ENCODE assay signal across 8 cellular contexts in the genomic region with DNA sequence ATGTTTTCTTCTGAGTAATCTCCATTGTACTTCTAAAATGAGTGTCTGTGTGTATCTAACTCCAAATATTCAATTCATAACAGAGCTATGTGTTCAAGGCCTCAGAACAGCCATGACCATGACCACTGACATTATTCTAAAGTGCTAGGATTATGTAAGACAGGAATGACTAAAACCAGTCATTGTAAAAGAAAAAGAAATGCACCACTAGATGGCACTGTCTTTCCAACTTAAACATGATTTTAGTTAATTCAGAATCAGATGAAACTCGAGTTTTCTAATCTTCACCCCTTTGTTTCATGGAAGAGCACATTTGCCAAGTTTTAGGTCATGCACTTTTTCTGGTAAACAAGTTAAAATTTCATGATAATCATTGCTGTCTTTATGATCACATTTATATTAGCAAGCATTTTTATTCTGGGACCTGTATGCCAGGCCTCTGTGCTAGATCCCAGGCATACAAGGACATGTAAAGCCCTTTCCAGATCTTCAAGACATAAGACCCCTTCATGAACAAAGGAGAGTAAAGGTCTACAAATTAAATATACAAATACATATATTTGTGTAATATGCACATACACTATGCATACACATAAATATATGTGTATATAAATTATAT. TPM values are rescaled to one million over a fixed set of nuclear protein-coding genes. Genes with fewer than 3 reads are reported as not detected.
DNase-seq lines count a peak whose midpoint lies in the region; ATAC-seq lines count a peak whose summit lies in the region.

No MANE protein-coding gene starts in this region.

- no peak overlapping the region for H3K27ac Mint-ChIP-seq in activated naive CD4-positive, alpha-beta T cell treated with anti-CD3 and anti-CD28 coated beads, Interleukin-2, amount 50 U/mL, for 72 hours
- H3K27ac Mint-ChIP-seq in activated naive CD4-positive, alpha-beta T cell treated with anti-CD3 and anti-CD28 coated beads, Interleukin-2, amount 10 ng/mL, durations not matched to agents 7 days and 5 days: no peak overlapping the region

- no peaks in the 10 kb centered on the region for H3K9me3 Mint-ChIP-seq in activated naive CD4-positive, alpha-beta T cell treated with anti-CD3 and anti-CD28 coated beads, Interleukin-2, amount 50 U/mL, for 72 hours
- no peaks in the 10 kb centered on the region for H3K9me3 Mint-ChIP-seq in activated naive CD4-positive, alpha-beta T cell treated with anti-CD3 and anti-CD28 coated beads, Interleukin-2, amount 10 ng/mL, durations not matched to agents 7 days and 5 days

- no peaks in the 10 kb centered on the region for H3K79me1 ChIP-seq in mesendoderm (ENCODE audit: low read length)

- no peak overlapping the region for H3K4ac ChIP-seq in mesendoderm (ENCODE audit: low read depth, low read length)

- H3K79me2 ChIP-seq in mesendoderm (ENCODE audit: control insufficient read depth, insufficient read depth, low read length): no peaks in the 10 kb centered on the region

- H3K4me3 ChIP-seq in mesendoderm (ENCODE audit: low read length): no peak overlapping the region

- no CpG with 5 or more reads among the region's 1 CpG for whole genome bisulfite sequencing in mesendoderm (ENCODE audit: extremely low coverage, insufficient coverage, low lambda C conversion rate)

- no peaks in the 10 kb centered on the region for H3K36me3 Mint-ChIP-seq in activated naive CD4-positive, alpha-beta T cell treated with anti-CD3 and anti-CD28 coated beads, Interleukin-2, amount 50 U/mL, for 72 hours
- H3K36me3 Mint-ChIP-seq in activated naive CD4-positive, alpha-beta T cell treated with anti-CD3 and anti-CD28 coated beads, Interleukin-2, amount 10 ng/mL, durations not matched to agents 7 days and 5 days: no peaks in the 10 kb centered on the region

- no peaks in the 10 kb centered on the region for H3K36me3 ChIP-seq in mesendoderm (ENCODE audit: control insufficient read depth, insufficient read depth, low read length)

- H3K9ac ChIP-seq in mesendoderm (ENCODE audit: low read length): no peak overlapping the region

- no peak overlapping the region for H3K4me3 Mint-ChIP-seq in activated naive CD4-positive, alpha-beta T cell treated with anti-CD3 and anti-CD28 coated beads, Interleukin-2, amount 10 ng/mL, durations not matched to agents 7 days and 5 days

- H3K23ac ChIP-seq in mesendoderm (ENCODE audit: low read length): no peak overlapping the region

- no peak overlapping the region for H3K56ac ChIP-seq in mesendoderm (ENCODE audit: low read length)

- H2BK120ac ChIP-seq in mesendoderm (ENCODE audit: low read depth, low read length): no peak overlapping the region

- H2BK5ac ChIP-seq in mesendoderm (ENCODE audit: low read length): no peak overlapping the region

- H2BK15ac ChIP-seq in mesendoderm (replicated peaks; ENCODE audit: low read depth): no peak overlapping the region

- H3K27me3 Mint-ChIP-seq in activated naive CD4-positive, alpha-beta T cell treated with anti-CD3 and anti-CD28 coated beads, Interleukin-2, amount 10 ng/mL, durations not matched to agents 7 days and 5 days: peaks cover 9% of the 10 kb centered on the region

- no peak overlapping the region for H3K27ac ChIP-seq in mesendoderm (ENCODE audit: low read depth, low read length)

- no peak overlapping the region for H2AK5ac ChIP-seq in mesendoderm (ENCODE audit: low read length)

- H3K18ac ChIP-seq in mesendoderm (ENCODE audit: low read length): no peak overlapping the region

- H4K5ac ChIP-seq in mesendoderm (ENCODE audit: low read length): no peak overlapping the region

- H3K4me2 ChIP-seq in mesendoderm (ENCODE audit: low read length): no peak overlapping the region

- H3K27me3 ChIP-seq in mesendoderm (ENCODE audit: insufficient read depth, low read length, poor library complexity): no peaks in the 10 kb centered on the region

- H3K4me1 ChIP-seq in mesendoderm (ENCODE audit: control insufficient read depth, low read depth, low read length): no peaks in the 10 kb centered on the region

- peak; percentile 84 to 91 for ATAC-seq in activated naive CD4-positive, alpha-beta T cell treated with anti-CD3 and anti-CD28 coated beads, Interleukin-2, amount 50 U/mL, for 72 hours
- ATAC-seq in HG03442 (IDR thresholded peaks at IDR 0.05; ENCODE audit: unreplicated experiment) (peak; percentile 69), HG02840 (IDR thresholded peaks at IDR 0.05; ENCODE audit: low FRiP score, unreplicated experiment) (no peak), GM19023 (IDR thresholded peaks at IDR 0.05; ENCODE audit: unreplicated experiment) (no peak)

- H4K8ac ChIP-seq in mesendoderm (ENCODE audit: low read depth, low read length): no peak overlapping the region

- H3K4me1 Mint-ChIP-seq in activated naive CD4-positive, alpha-beta T cell treated with anti-CD3 and anti-CD28 coated beads, Interleukin-2, amount 10 ng/mL, durations not matched to agents 7 days and 5 days: peaks cover 4% of the 10 kb centered on the region

- CTCF ChIA-PET in activated naive CD4-positive, alpha-beta T cell treated with anti-CD3 and anti-CD28 coated beads, Interleukin-2, amount 10 ng/mL, durations not matched to agents 7 days and 5 days (lab: Charles Lee): interaction anchor here (0.6 to 2.1 kb wide), 6 partner anchors 10 to 413 kb away, joined by 3 to 11 read pairs (median 4); no protein-coding TSS in a partner anchor

- peak in 1 of 2 donors; percentile 18 for DNase-seq in activated naive CD4-positive, alpha-beta T cell treated with anti-CD3 and anti-CD28 coated beads, Interleukin-2, amount 50 U/mL, for 72 hours (ENCODE audit: low spot score in 2 of 2)
- no peak for DNase-seq in activated naive CD4-positive, alpha-beta T cell treated with anti-CD3 and anti-CD28 coated beads, Interleukin-2, amount 10 ng/mL, durations not matched to agents 7 days and 5 days
- DNase-seq in OCI-M1 (lab: John Stamatoyannopoulos, UW): peak; percentile 91
- peak; percentile 82 to 84 for DNase-seq in dermis microvascular lymphatic vessel endothelial cell (ENCODE audit: low read depth in 2 of 2)
- DNase-seq in mesendoderm: peak; percentile 70

RNA-seq across cellular contexts. Expression of a gene that starts 26.1 kb away (rescaled TPM):
- 10 to 100 TPM; 50.9 to 52.0 TPM for total RNA-seq in activated naive CD4-positive, alpha-beta T cell treated with anti-CD3 and anti-CD28 coated beads, Interleukin-2, amount 50 U/mL, for 72 hours
- 42.9 and 77.4 TPM in 2 replicates for total RNA-seq in dermis microvascular lymphatic vessel endothelial cell
- polyA plus RNA-seq in mesendoderm (2013, experiment 1 of 2): 98.5 TPM
- polyA plus RNA-seq in mesendoderm (2013, experiment 2 of 2): 104 TPM

Comparison
In these comparisons a context has a peak if more than half of its experiments do, and no peak if none do; other contexts are left out.
1. ATAC-seq: peak in activated naive CD4-positive, alpha-beta T cell treated with anti-CD3 and anti-CD28 coated beads, Interleukin-2, amount 50 U/mL, for 72 hours (2 of 2) and HG03442 (single experiment); none in HG02840 (single experiment) and GM19023 (single experiment).